In genomic region chr13:98326274-98326673, GRCh38 we compare ENCODE assay signal across 24 cellular contexts.
DNase-seq lines count a peak whose midpoint lies in the region; TF ChIP-seq lines count a peak whose summit lies in the region.
"Had no signal": no experiment of that assay in that cellular context is flagged by ENCODE, and none has a peak within 500 bp of the region (broad histone marks: within the 10 kb centered on the region; RNA-seq: fewer than 3 reads in every experiment).

No MANE protein-coding gene starts in this region.

- H4K91ac ChIP-seq in mesenchymal stem cell (ENCODE audit: low read length), result no peak overlapping the region

- H3K18ac ChIP-seq in mesenchymal stem cell (ENCODE audit: low read depth in 1 of 2, low read length in 2 of 2), result peak overlapping the region in 1 of 2 experiments; percentile 54

- H2AFZ ChIP-seq in mesenchymal stem cell (ENCODE audit: low read depth, low read length), result no peak overlapping the region

- no peak for TF ChIP-seq CTCF in VCaP (conservative IDR thresholded peaks at IDR 0.05)
- no peak for TF ChIP-seq CTCF in suprapubic skin (IDR thresholded peaks at IDR 0.05)
- TF ChIP-seq CTCF in HFFc6 (IDR thresholded peaks at IDR 0.05), result no peak

- WGBS in mesenchymal stem cell, result 66% methylated on average over 5 of the region's 5 CpGs
- WGBS in suprapubic skin, result 71% methylated on average over 5 of the region's 5 CpGs

- no peaks in the 10 kb centered on the region for H3K9me3 ChIP-seq in mesenchymal stem cell (ENCODE audit: control insufficient read depth, low read length)
- no peaks in the 10 kb centered on the region for H3K9me3 ChIP-seq in suprapubic skin
- H3K9me3 ChIP-seq: colonic mucosa, esophagus squamous epithelium, lower lobe of right lung had no signal

- H3K9me3 Mint-ChIP-seq in HFFc6, result no peaks in the 10 kb centered on the region
- H3K9me3 Mint-ChIP-seq: activated naive CD4-positive, alpha-beta T cell treated with anti-CD3 and anti-CD28 coated beads, Interleukin-2, amount 10 ng/mL, durations not matched to agents 7 days and 5 days; CD8-positive, alpha-beta T cell; effector memory CD8-positive, alpha-beta T cell had no signal

- no peak overlapping the region for H3K4ac ChIP-seq in mesenchymal stem cell (ENCODE audit: low read depth in 1 of 2, low read length in 2 of 2)

- no peak for TF ChIP-seq POLR2A in suprapubic skin (IDR thresholded peaks at IDR 0.05)

- H3K36me3 Mint-ChIP-seq in HFFc6 (ENCODE audit: low read depth), result peaks cover 31% of the 10 kb centered on the region
- H3K36me3 Mint-ChIP-seq: activated naive CD4-positive, alpha-beta T cell treated with anti-CD3 and anti-CD28 coated beads, Interleukin-2, amount 10 ng/mL, durations not matched to agents 7 days and 5 days; CD8-positive, alpha-beta T cell had no signal

- peaks cover 10% of the 10 kb centered on the region for H3K4me1 ChIP-seq in mesenchymal stem cell (ENCODE audit: control insufficient read depth, insufficient read depth, low read depth, low read length)
- peaks cover 21% of the 10 kb centered on the region for H3K4me1 ChIP-seq in suprapubic skin
- H3K4me1 ChIP-seq: colonic mucosa had no signal

- H3K4me2 ChIP-seq in mesenchymal stem cell (ENCODE audit: low read length, poor library complexity, severe bottlenecking), result no peak overlapping the region

- H3K23ac ChIP-seq in mesenchymal stem cell (ENCODE audit: low read length in 2 of 2), result no peak overlapping the region

- no peak overlapping the region for H3K4me3 ChIP-seq in mesenchymal stem cell (ENCODE audit: insufficient read depth in 1 of 2, low read depth in 1 of 2, low read length in 2 of 2)
- no peak overlapping the region for H3K4me3 ChIP-seq in suprapubic skin
- H3K4me3 ChIP-seq: colonic mucosa, esophagus squamous epithelium, lower lobe of right lung, skin epidermis had no signal

- H2BK15ac ChIP-seq in mesenchymal stem cell (ENCODE audit: low read depth, poor library complexity, severe bottlenecking), result no peak overlapping the region

- no peak overlapping the region for H3K27ac Mint-ChIP-seq in HFFc6
- H3K27ac Mint-ChIP-seq: activated CD4-positive, alpha-beta T cell treated with anti-CD3 and anti-CD28 coated beads for 36 hours; activated naive CD4-positive, alpha-beta T cell treated with anti-CD3 and anti-CD28 coated beads, Interleukin-2, amount 10 ng/mL, durations not matched to agents 7 days and 5 days; CD8-positive, alpha-beta T cell; effector memory CD8-positive, alpha-beta T cell had no signal

- H2AK5ac ChIP-seq in mesenchymal stem cell (ENCODE audit: low read length, severe bottlenecking), result peak overlapping the region; percentile 37

- H3K36me3 ChIP-seq in mesenchymal stem cell (ENCODE audit: control insufficient read depth in 1 of 2, insufficient read depth in 2 of 2, low read depth in 1 of 2, low read length in 2 of 2), result no peaks in the 10 kb centered on the region
- no peaks in the 10 kb centered on the region for H3K36me3 ChIP-seq in suprapubic skin
- H3K36me3 ChIP-seq: colonic mucosa, esophagus squamous epithelium, lower lobe of right lung had no signal

- peak overlapping the region; percentile 37 for H4K8ac ChIP-seq in mesenchymal stem cell (ENCODE audit: low read length)

- peaks cover 39% of the 10 kb centered on the region for H3K79me1 ChIP-seq in mesenchymal stem cell (replicated peaks; ENCODE audit: low read length, poor library complexity, severe bottlenecking)

- H3K27me3 ChIP-seq in mesenchymal stem cell (ENCODE audit: control insufficient read depth in 1 of 2, insufficient read depth in 1 of 2, low read length in 2 of 2) (no peaks in the 10 kb centered on the region), suprapubic skin (no peaks in the 10 kb centered on the region)
- H3K27me3 ChIP-seq: colonic mucosa, esophagus squamous epithelium had no signal

- no peak for TF ChIP-seq EP300 in suprapubic skin (IDR thresholded peaks at IDR 0.05)

- no peak overlapping the region for H2BK120ac ChIP-seq in mesenchymal stem cell (ENCODE audit: low read depth, low read length)

- no peak overlapping the region for H3K9ac ChIP-seq in mesenchymal stem cell (ENCODE audit: low read length)

- peak overlapping the region in 1 of 2 experiments; percentile 77 for H2BK12ac ChIP-seq in mesenchymal stem cell (ENCODE audit: low read length in 2 of 2)

- DNase-seq in NCI-H1417 (lab: John Stamatoyannopoulos, UW) (peak in 2 of 3 experiments; percentile 70 to 89), NCI-H1417 treated with DMSO at 0.1 percent for 48 hours (lab: John Stamatoyannopoulos, UW) (no peak), mesenchymal stem cell (no peak), suprapubic skin (ENCODE audit: low spot score in 2 of 2) (no peak), NCI-H510A (lab: John Stamatoyannopoulos, UW) (no peak), HFFc6 (no peak), C1 segment of cervical spinal cord (lab: John Stamatoyannopoulos, UW) (no peak)
- DNase-seq: activated CD4-positive, alpha-beta T cell treated with anti-CD3 and anti-CD28 coated beads for 36 hours; activated naive CD4-positive, alpha-beta T cell treated with anti-CD3 and anti-CD28 coated beads, Interleukin-2, amount 10 ng/mL, durations not matched to agents 7 days and 5 days; amniotic stem cell; CD8-positive, alpha-beta T cell; colonic mucosa; DMS 273 treated with DMSO at 0.1 percent for 48 hours; effector memory CD8-positive, alpha-beta T cell; esophagus squamous epithelium; GOT3; lower lobe of right lung; NCI-H2107; NCI-H510A treated with DMSO at 0.1 percent for 48 hours; nucleus accumbens; RPMI8226; stimulated activated CD4-positive, alpha-beta T cell treated with anti-CD3 and anti-CD28 coated beads, Interleukin-1b, Interleukin-23, amount 100 ng/mL, for 48 hours had no signal

- H3K27ac ChIP-seq in VCaP (peak overlapping the region; percentile 42), mesenchymal stem cell (ENCODE audit: low read length, poor library complexity, severe bottlenecking) (no peak overlapping the region), suprapubic skin (peak overlapping the region; percentile 16)
- H3K27ac ChIP-seq: colonic mucosa, esophagus squamous epithelium, lower lobe of right lung, skin epidermis had no signal

- H3K4me1 Mint-ChIP-seq in HFFc6 (ENCODE audit: low read depth), result peaks cover 62% of the 10 kb centered on the region
- H3K4me1 Mint-ChIP-seq: activated CD4-positive, alpha-beta T cell treated with anti-CD3 and anti-CD28 coated beads for 36 hours; activated naive CD4-positive, alpha-beta T cell treated with anti-CD3 and anti-CD28 coated beads, Interleukin-2, amount 10 ng/mL, durations not matched to agents 7 days and 5 days had no signal

- H3K4me3 Mint-ChIP-seq in HFFc6, result no peak overlapping the region
- H3K4me3 Mint-ChIP-seq: activated CD4-positive, alpha-beta T cell treated with anti-CD3 and anti-CD28 coated beads for 36 hours; activated naive CD4-positive, alpha-beta T cell treated with anti-CD3 and anti-CD28 coated beads, Interleukin-2, amount 10 ng/mL, durations not matched to agents 7 days and 5 days; CD8-positive, alpha-beta T cell; effector memory CD8-positive, alpha-beta T cell had no signal

- H2BK5ac ChIP-seq in mesenchymal stem cell (ENCODE audit: low read depth, low read length, poor library complexity, severe bottlenecking), result no peak overlapping the region

- H3K27me3 Mint-ChIP-seq in HFFc6 (ENCODE audit: insufficient read depth), result no peaks in the 10 kb centered on the region; the same call in 1 of the 2 replicates

- no peak overlapping the region for H3K14ac ChIP-seq in mesenchymal stem cell (ENCODE audit: low read length in 2 of 2)

Comparison
In these comparisons a context has a peak if more than half of its experiments do, and no peak if none do; other contexts are left out.
1. DNase-seq: peak in NCI-H1417 (2 of 3); none in NCI-H1417 treated with DMSO at 0.1 percent for 48 hours (single experiment), mesenchymal stem cell (single experiment), suprapubic skin (0 of 2), NCI-H510A (single experiment), HFFc6 (single experiment) and C1 segment of cervical spinal cord (0 of 14).